In the genomic region with DNA sequence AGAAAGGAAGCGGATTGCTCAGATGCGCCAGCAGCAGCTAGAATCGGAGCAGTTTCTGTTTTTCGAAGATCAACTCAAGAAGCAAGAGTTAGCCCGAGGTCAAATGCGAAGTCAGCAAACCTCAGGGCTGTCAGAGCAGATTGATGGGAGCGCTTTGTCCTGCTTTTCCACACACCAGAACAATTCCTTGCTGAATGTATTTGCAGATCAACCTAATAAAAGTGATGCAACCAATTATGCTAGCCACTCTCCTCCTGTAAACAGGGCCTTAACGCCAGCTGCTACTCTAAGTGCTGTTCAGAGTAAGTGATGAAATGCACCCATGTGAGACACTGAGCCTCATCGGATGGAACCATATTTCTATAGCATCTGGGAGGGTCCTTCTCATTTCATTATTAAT, we compare ENCODE assay signal across 10 cellular contexts. TPM values are rescaled to one million over a fixed set of nuclear protein-coding genes. Genes with fewer than 3 reads are reported as not detected.
DNase-seq lines count a peak whose midpoint lies in the region; ATAC-seq and TF ChIP-seq lines count a peak whose summit lies in the region.
"Had no signal": no experiment of that assay in that cellular context is flagged by ENCODE, and none has a peak within 500 bp of the region (broad histone marks: within the 10 kb centered on the region; RNA-seq: fewer than 3 reads in every experiment).

No MANE protein-coding gene starts in this region.

- ATAC-seq in left ventricle myocardium superior = peak; percentile 62
- ATAC-seq: activated CD4-positive, CD25-positive, alpha-beta regulatory T cell treated with anti-CD3 and anti-CD28 coated beads, Interleukin-2, amount 50 U/mL, for 24 hours had no signal

- H3K4me1 ChIP-seq in stomach = no peaks in the 10 kb centered on the region

- peaks cover 0 to 20% (median 7%) of the 10 kb centered on the region in 4 donors for H3K36me3 ChIP-seq in stomach
- H3K36me3 ChIP-seq: ovary had no signal

- no peak overlapping the region for H3K4me3 Mint-ChIP-seq in chondrocyte (ENCODE audit: unreplicated experiment)
- H3K4me3 Mint-ChIP-seq: activated naive CD4-positive, alpha-beta T cell treated with anti-CD3 and anti-CD28 coated beads, Interleukin-2, amount 50 U/mL, for 24 hours had no signal

- peak; percentile 46 for DNase-seq in NCI-H1105 treated with DMSO at 0.1 percent for 48 hours (lab: John Stamatoyannopoulos, UW)
- DNase-seq in NCI-H774 (lab: John Stamatoyannopoulos, UW) = peak; percentile 62
- DNase-seq in left ventricle myocardium superior = no peak
- DNase-seq in stomach = no peak
- DNase-seq in chondrocyte (ENCODE audit: low spot score) = no peak
- no peak for DNase-seq in GM13977 (ENCODE audit: low spot score)
- DNase-seq in SIG-M5 (lab: John Stamatoyannopoulos, UW) = no peak
- DNase-seq: ovary had no signal

- no peak overlapping the region for H3K27ac Mint-ChIP-seq in chondrocyte (ENCODE audit: unreplicated experiment)
- H3K27ac Mint-ChIP-seq: activated naive CD4-positive, alpha-beta T cell treated with anti-CD3 and anti-CD28 coated beads, Interleukin-2, amount 50 U/mL, for 24 hours had no signal

- no peak for TF ChIP-seq POLR2A in stomach (IDR thresholded peaks at IDR 0.05)

- intact Hi-C loops in left ventricle myocardium superior (cut with micrococcal nuclease) = no loop called here
- intact Hi-C loops in stomach (cut with DNase I; ENCODE audit: low total_unique reads) = no loop called here

- no peaks in the 10 kb centered on the region for H3K9me3 ChIP-seq in stomach
- H3K9me3 ChIP-seq: ovary had no signal

- TF ChIP-seq EP300 in stomach (IDR thresholded peaks at IDR 0.05) = no peak

- no peaks in the 10 kb centered on the region for H3K27me3 ChIP-seq in stomach
- H3K27me3 ChIP-seq: ovary had no signal

- H3K4me3 ChIP-seq in stomach = no peak overlapping the region
- H3K4me3 ChIP-seq: ovary had no signal

- H3K9me3 Mint-ChIP-seq in chondrocyte (ENCODE audit: low read depth) = no peaks in the 10 kb centered on the region
- H3K9me3 Mint-ChIP-seq: activated naive CD4-positive, alpha-beta T cell treated with anti-CD3 and anti-CD28 coated beads, Interleukin-2, amount 50 U/mL, for 24 hours had no signal

- H3K4me1 Mint-ChIP-seq in chondrocyte (ENCODE audit: low read depth) = no peaks in the 10 kb centered on the region

- H3K27me3 Mint-ChIP-seq in chondrocyte (ENCODE audit: low read depth) = no peaks in the 10 kb centered on the region
- H3K27me3 Mint-ChIP-seq: activated naive CD4-positive, alpha-beta T cell treated with anti-CD3 and anti-CD28 coated beads, Interleukin-2, amount 50 U/mL, for 24 hours had no signal

- no peaks in the 10 kb centered on the region for H3K36me3 Mint-ChIP-seq in chondrocyte (ENCODE audit: low read depth)

- TF ChIP-seq CTCF in stomach (IDR thresholded peaks at IDR 0.05) (no peak), chondrocyte (IDR thresholded peaks at IDR 0.05) (no peak), GM13977 (IDR thresholded peaks at IDR 0.05; ENCODE audit: extremely low read depth, insufficient read depth, missing control alignments) (no peak)

- 69 to 79% (median 77%) methylated on average over 9 of the region's 9 CpGs for WGBS in stomach, 5 donors

- in situ Hi-C loops in GM13977 (cut with MboI; ENCODE audit: low pct_unique_long_range_greater_than_20kb, low sequenced_read_pairs, unreplicated experiment) = no loop called here

- peak overlapping the region in 3 of 5 donors; percentile 26 to 55 (median 46) for H3K27ac ChIP-seq in stomach

RNA-seq across cellular contexts. Expression of a gene that starts 33.1 kb away (rescaled TPM):
- total RNA-seq in left ventricle myocardium superior (2.4 TPM), stomach (10 to 100 TPM in 3 of 5 donors, 1 to 10 TPM in 2; 6.7 to 40.8 (median 10.7) TPM), chondrocyte (1.6 to 2.7 TPM (median 2.1 TPM) in 3 replicates)
- polyA plus RNA-seq in stomach = 1 to 10 TPM; 3.2 to 7.4 (median 5.2) TPM

RNA-seq across cellular contexts. Expression of a gene that starts 39.4 kb away (rescaled TPM):
- total RNA-seq in left ventricle myocardium superior = 53.5 TPM
- 1,000 to 10,000 TPM in 3 of 5 donors, 100 to 1,000 TPM in 2; 662 to 3,169 (median 1,551) TPM for total RNA-seq in stomach
- 1,000 to 10,000 TPM in 1 of 3 donors, 100 to 1,000 TPM in 2; 233 to 1,186 (median 339) TPM for polyA plus RNA-seq in stomach
- 846 to 4,145 TPM (median 3,929 TPM) in 3 replicates for total RNA-seq in chondrocyte

Comparison
In these comparisons a context has a peak if more than half of its experiments do, and no peak if none do; other contexts are left out.
1. DNase-seq: peak in NCI-H1105 treated with DMSO at 0.1 percent for 48 hours (single experiment) and NCI-H774 (single experiment); none in left ventricle myocardium superior (single experiment), stomach (single experiment), chondrocyte (single experiment), GM13977 (single experiment) and SIG-M5 (single experiment).
2. RNA of a gene that starts 39.4 kb away (total RNA-seq): 846 to 4,145 TPM in chondrocyte and 662 to 3,169 TPM in stomach; 53.5 TPM in left ventricle myocardium superior (single experiment); every median in the first group is over 10 times any median in the second.